8 cellular contexts compared by ENCODE assay signal in genomic region chrX:130109429-130110378, GRCh38. TPM values are rescaled to one million over a fixed set of nuclear protein-coding genes. Genes with fewer than 3 reads are reported as not detected.
DNase-seq lines count a peak whose midpoint lies in the region; ATAC-seq and TF ChIP-seq lines count a peak whose summit lies in the region.

No MANE protein-coding gene starts in this region.

- no peaks in the 10 kb centered on the region for H3K27me3 Mint-ChIP-seq in activated CD4-positive, alpha-beta memory T cell treated with anti-CD3 and anti-CD28 coated beads, Interleukin-2, amount 10 ng/mL, durations not matched to agents 7 days and 5 days

- H3K36me3 Mint-ChIP-seq in activated CD4-positive, alpha-beta memory T cell treated with anti-CD3 and anti-CD28 coated beads, Interleukin-2, amount 10 ng/mL, durations not matched to agents 7 days and 5 days (ENCODE audit: low read depth), result peaks cover 17% of the 10 kb centered on the region

- peaks cover 40% of the 10 kb centered on the region for H3K4me1 Mint-ChIP-seq in activated CD4-positive, alpha-beta memory T cell treated with anti-CD3 and anti-CD28 coated beads, Interleukin-2, amount 10 ng/mL, durations not matched to agents 7 days and 5 days

- no peak for TF ChIP-seq CTCF in GM12864 (IDR thresholded peaks at IDR 0.05; ENCODE audit: low read depth, low read length, missing control alignments)
- no peak for TF ChIP-seq CTCF in heart left ventricle (IDR thresholded peaks at IDR 0.05)

- peaks cover 0 to 32% (median 3%) of the 10 kb centered on the region in 12 donors for H3K4me1 ChIP-seq in heart left ventricle

- CTCF ChIA-PET in activated CD4-positive, alpha-beta memory T cell treated with anti-CD3 and anti-CD28 coated beads, Interleukin-2, amount 10 ng/mL, durations not matched to agents 7 days and 5 days (lab: Charles Lee), result interaction anchor here (0.6 to 2.0 kb wide), 8 partner anchors 10 to 30 kb away, joined by 3 to 15 read pairs (median 4); no protein-coding TSS in a partner anchor

- DNase-seq in GM12864 (ENCODE audit: low read depth), result no peak
- peak; percentile 23 for DNase-seq in activated CD4-positive, alpha-beta memory T cell treated with anti-CD3 and anti-CD28 coated beads, Interleukin-2, amount 10 ng/mL, durations not matched to agents 7 days and 5 days
- no peak for DNase-seq in heart left ventricle
- no peak for DNase-seq in skeletal muscle cell (ENCODE audit: low read depth)
- no peak for DNase-seq in globus pallidus (ENCODE audit: low spot score)
- DNase-seq in kidney glomerular epithelial cell (lab: John Stamatoyannopoulos, UW), result no peak
- no peak for DNase-seq in activated CD4-positive, CD25-positive, alpha-beta regulatory T cell treated with anti-CD3 and anti-CD28 coated beads, Interleukin-2, amount 50 U/mL, for 72 hours

- TF ChIP-seq POLR2A in heart left ventricle (IDR thresholded peaks at IDR 0.05), result no peak

- no peaks in the 10 kb centered on the region for H3K36me3 ChIP-seq in heart left ventricle

- H3K4me3 Mint-ChIP-seq in activated CD4-positive, alpha-beta memory T cell treated with anti-CD3 and anti-CD28 coated beads, Interleukin-2, amount 10 ng/mL, durations not matched to agents 7 days and 5 days, result peak overlapping the region; percentile 95

- peaks cover 0 to 12% (median 0%) of the 10 kb centered on the region in 9 donors for H3K27me3 ChIP-seq in heart left ventricle

- no peaks in the 10 kb centered on the region for H3K9me3 Mint-ChIP-seq in activated CD4-positive, alpha-beta memory T cell treated with anti-CD3 and anti-CD28 coated beads, Interleukin-2, amount 10 ng/mL, durations not matched to agents 7 days and 5 days

- H3K9me3 ChIP-seq in heart left ventricle, result no peaks in the 10 kb centered on the region

- 6 to 56% (median 28%) methylated on average over 55 to 81 of the region's 81 CpGs for WGBS in heart left ventricle, 4 donors

- ATAC-seq in HG03045 (IDR thresholded peaks at IDR 0.05; ENCODE audit: unreplicated experiment) (peak; percentile 26), heart left ventricle (peak in 3 of 4 donors; percentile 11 to 23 (median 11))

- H3K27ac ChIP-seq in heart left ventricle, result peak overlapping the region; percentile 78 to 93 (median 88)

- peak overlapping the region; percentile 90 for H3K27ac Mint-ChIP-seq in activated CD4-positive, alpha-beta memory T cell treated with anti-CD3 and anti-CD28 coated beads, Interleukin-2, amount 10 ng/mL, durations not matched to agents 7 days and 5 days

- POLR2A ChIA-PET in activated CD4-positive, alpha-beta memory T cell treated with anti-CD3 and anti-CD28 coated beads, Interleukin-2, amount 10 ng/mL, durations not matched to agents 7 days and 5 days (lab: Charles Lee), result interaction anchor here (1.0 to 5.4 kb wide), 9 partner anchors 10 to 61 kb away, joined by 3 to 59 read pairs (median 8); partner anchors contain the start of gene AIFM1

- H3K4me3 ChIP-seq in GM12864 (ENCODE audit: low read depth, low read length), result peak overlapping the region; percentile 67
- H3K4me3 ChIP-seq in heart left ventricle, result peak overlapping the region; percentile 39 to 87 (median 67)
- peak overlapping the region; percentile 60 for H3K4me3 ChIP-seq in skeletal muscle cell (ENCODE audit: low read depth, low read length)

- intact Hi-C loops in heart left ventricle (cut with DNase I), result no loop called here

RNA-seq across cellular contexts. Expression of gene ELF4, which starts 0.6 kb away (rescaled TPM):
- 10 to 100 TPM; 48.0 to 48.7 TPM for total RNA-seq in activated CD4-positive, alpha-beta memory T cell treated with anti-CD3 and anti-CD28 coated beads, Interleukin-2, amount 10 ng/mL, durations not matched to agents 7 days and 5 days
- total RNA-seq in heart left ventricle, result 10 to 100 TPM in 1 of 9 donors, 1 to 10 TPM in 8; 1.8 to 13.7 (median 3.2) TPM
- polyA plus RNA-seq in heart left ventricle, result 1 to 10 TPM; 1.3 to 5.3 TPM

RNA-seq across cellular contexts. Expression of gene AIFM1, which starts 55.9 kb away (rescaled TPM):
- 10 to 100 TPM; 41.2 to 41.8 TPM for total RNA-seq in activated CD4-positive, alpha-beta memory T cell treated with anti-CD3 and anti-CD28 coated beads, Interleukin-2, amount 10 ng/mL, durations not matched to agents 7 days and 5 days
- total RNA-seq in heart left ventricle, result 100 to 1,000 TPM in 6 of 9 donors, 10 to 100 TPM in 3; 73.7 to 146 (median 109) TPM
- polyA plus RNA-seq in heart left ventricle, result 100 to 1,000 TPM in 1 of 2 donors, 10 to 100 TPM in 1; 86.7 to 164 TPM
